8 cellular contexts compared by ENCODE assay signal in genomic region chr18:51195086-51195601, GRCh38. TPM values are rescaled to one million over a fixed set of nuclear protein-coding genes. Genes with fewer than 3 reads are reported as not detected.
A peak's percentile ranks its signal among the peaks of the same experiment; 100 is the strongest.
DNase-seq lines count a peak whose midpoint lies in the region; ATAC-seq and TF ChIP-seq lines count a peak whose summit lies in the region.

No MANE protein-coding gene starts in this region.

- H3K36me3 ChIP-seq in H7 (replicated peaks; ENCODE audit: control insufficient read depth, insufficient read depth, low read length), result 0 out of 2 replicates have a peak, but pooled peaks cover 1% of the 10 kb centered on the region

- peak; percentile 0; the same call in 2 of the 3 replicates for ATAC-seq in SK-N-SH treated with all-trans-retinoic acid at 6 μM for 48 hours
- no peak for ATAC-seq in HG02642 (IDR thresholded peaks at IDR 0.05; ENCODE audit: poor library complexity, unreplicated experiment)
- ATAC-seq in HG03045 (IDR thresholded peaks at IDR 0.05; ENCODE audit: unreplicated experiment), result no peak

- H3K27ac ChIP-seq in skin epidermis, result peak overlapping the region in 15 of 21 experiments; percentile 2 to 98 (median 94)

- H3K27me3 ChIP-seq in H7 (ENCODE audit: control insufficient read depth, insufficient read depth, low read length), result no peaks in the 10 kb centered on the region

- H3K4me3 ChIP-seq in H7 (ENCODE audit: insufficient read depth, low read depth, low read length) (peak overlapping the region; percentile 97), fibroblast of villous mesenchyme (ENCODE audit: low read depth, low read length) (peak overlapping the region; percentile 98), skin epidermis (peak overlapping the region; percentile 60 to 100 (median 94))

- DNase-seq in H7 (no peak), fibroblast of villous mesenchyme (ENCODE audit: low read depth) (peak; percentile 37), NCI-H2227 (lab: John Stamatoyannopoulos, UW; ENCODE audit: unreplicated experiment) (no peak), NCI-H2171 treated with DMSO at 0.1 percent for 48 hours (lab: John Stamatoyannopoulos, UW) (no peak)

- TF ChIP-seq CTCF in fibroblast of villous mesenchyme (IDR thresholded peaks at IDR 0.05; ENCODE audit: insufficient read depth, low read depth, low read length), result no peak

TF ChIP-seq in SK-N-SH treated with all-trans-retinoic acid at 6 μM for 48 hours, 23 proteins besides CTCF, POLR2A, EP300 and RAD21:
- TF ChIP-seq GLIS3 (CRISPR knock-in tag; IDR thresholded peaks at IDR 0.05) (no peak), BACH2 (CRISPR knock-in tag; IDR thresholded peaks at IDR 0.05; ENCODE audit: borderline replicate concordance) (no peak), CREB5 (CRISPR knock-in tag; IDR thresholded peaks at IDR 0.05; ENCODE audit: low read depth) (no peak), ZC3H10 (CRISPR knock-in tag; IDR thresholded peaks at IDR 0.05) (no peak), OSR1 (CRISPR knock-in tag; IDR thresholded peaks at IDR 0.05) (no peak), ARNTL (CRISPR knock-in tag; IDR thresholded peaks at IDR 0.05; ENCODE audit: borderline replicate concordance, low read depth) (no peak), CSDC2 (CRISPR knock-in tag; IDR thresholded peaks at IDR 0.05) (no peak), ISL1 (CRISPR knock-in tag; IDR thresholded peaks at IDR 0.05) (no peak), TCF4 (CRISPR knock-in tag; IDR thresholded peaks at IDR 0.05; ENCODE audit: borderline replicate concordance) (no peak), ZFP3 (CRISPR knock-in tag; IDR thresholded peaks at IDR 0.05) (no peak), SNAI2 (CRISPR knock-in tag; IDR thresholded peaks at IDR 0.05) (no peak), RARB (CRISPR knock-in tag; IDR thresholded peaks at IDR 0.05) (no peak)
- TF ChIP-seq, protein P1, sequence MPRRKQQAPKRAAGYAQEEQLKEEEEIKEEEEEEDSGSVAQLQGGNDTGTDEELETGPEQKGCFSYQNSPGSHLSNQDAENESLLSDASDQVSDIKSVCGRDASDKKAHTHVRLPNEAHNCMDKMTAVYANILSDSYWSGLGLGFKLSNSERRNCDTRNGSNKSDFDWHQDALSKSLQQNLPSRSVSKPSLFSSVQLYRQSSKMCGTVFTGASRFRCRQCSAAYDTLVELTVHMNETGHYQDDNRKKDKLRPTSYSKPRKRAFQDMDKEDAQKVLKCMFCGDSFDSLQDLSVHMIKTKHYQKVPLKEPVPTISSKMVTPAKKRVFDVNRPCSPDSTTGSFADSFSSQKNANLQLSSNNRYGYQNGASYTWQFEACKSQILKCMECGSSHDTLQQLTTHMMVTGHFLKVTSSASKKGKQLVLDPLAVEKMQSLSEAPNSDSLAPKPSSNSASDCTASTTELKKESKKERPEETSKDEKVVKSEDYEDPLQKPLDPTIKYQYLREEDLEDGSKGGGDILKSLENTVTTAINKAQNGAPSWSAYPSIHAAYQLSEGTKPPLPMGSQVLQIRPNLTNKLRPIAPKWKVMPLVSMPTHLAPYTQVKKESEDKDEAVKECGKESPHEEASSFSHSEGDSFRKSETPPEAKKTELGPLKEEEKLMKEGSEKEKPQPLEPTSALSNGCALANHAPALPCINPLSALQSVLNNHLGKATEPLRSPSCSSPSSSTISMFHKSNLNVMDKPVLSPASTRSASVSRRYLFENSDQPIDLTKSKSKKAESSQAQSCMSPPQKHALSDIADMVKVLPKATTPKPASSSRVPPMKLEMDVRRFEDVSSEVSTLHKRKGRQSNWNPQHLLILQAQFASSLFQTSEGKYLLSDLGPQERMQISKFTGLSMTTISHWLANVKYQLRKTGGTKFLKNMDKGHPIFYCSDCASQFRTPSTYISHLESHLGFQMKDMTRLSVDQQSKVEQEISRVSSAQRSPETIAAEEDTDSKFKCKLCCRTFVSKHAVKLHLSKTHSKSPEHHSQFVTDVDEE (CRISPR knock-in tag; IDR thresholded peaks at IDR 0.05), result no peak
- TF ChIP-seq, protein P2, sequence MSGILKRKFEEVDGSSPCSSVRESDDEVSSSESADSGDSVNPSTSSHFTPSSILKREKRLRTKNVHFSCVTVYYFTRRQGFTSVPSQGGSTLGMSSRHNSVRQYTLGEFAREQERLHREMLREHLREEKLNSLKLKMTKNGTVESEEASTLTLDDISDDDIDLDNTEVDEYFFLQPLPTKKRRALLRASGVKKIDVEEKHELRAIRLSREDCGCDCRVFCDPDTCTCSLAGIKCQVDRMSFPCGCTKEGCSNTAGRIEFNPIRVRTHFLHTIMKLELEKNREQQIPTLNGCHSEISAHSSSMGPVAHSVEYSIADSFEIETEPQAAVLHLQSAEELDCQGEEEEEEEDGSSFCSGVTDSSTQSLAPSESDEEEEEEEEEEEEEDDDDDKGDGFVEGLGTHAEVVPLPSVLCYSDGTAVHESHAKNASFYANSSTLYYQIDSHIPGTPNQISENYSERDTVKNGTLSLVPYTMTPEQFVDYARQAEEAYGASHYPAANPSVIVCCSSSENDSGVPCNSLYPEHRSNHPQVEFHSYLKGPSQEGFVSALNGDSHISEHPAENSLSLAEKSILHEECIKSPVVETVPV (CRISPR knock-in tag; IDR thresholded peaks at IDR 0.05), result no peak
TF ChIP-seq in SK-N-SH treated with all-trans-retinoic acid at 6 μM for 48 hours: peak in this region for 0.

RNA-seq across cellular contexts. Expression of gene MEX3C, which starts 2.3 kb away (rescaled TPM):
- total RNA-seq in H7 (2014; rRNA removed; shearing (Covaris generic)), result 69.8 and 73.7 TPM in 2 replicates
- total RNA-seq in fibroblast of villous mesenchyme, result 44.8 and 50.5 TPM in 2 replicates
